In the genomic region with DNA sequence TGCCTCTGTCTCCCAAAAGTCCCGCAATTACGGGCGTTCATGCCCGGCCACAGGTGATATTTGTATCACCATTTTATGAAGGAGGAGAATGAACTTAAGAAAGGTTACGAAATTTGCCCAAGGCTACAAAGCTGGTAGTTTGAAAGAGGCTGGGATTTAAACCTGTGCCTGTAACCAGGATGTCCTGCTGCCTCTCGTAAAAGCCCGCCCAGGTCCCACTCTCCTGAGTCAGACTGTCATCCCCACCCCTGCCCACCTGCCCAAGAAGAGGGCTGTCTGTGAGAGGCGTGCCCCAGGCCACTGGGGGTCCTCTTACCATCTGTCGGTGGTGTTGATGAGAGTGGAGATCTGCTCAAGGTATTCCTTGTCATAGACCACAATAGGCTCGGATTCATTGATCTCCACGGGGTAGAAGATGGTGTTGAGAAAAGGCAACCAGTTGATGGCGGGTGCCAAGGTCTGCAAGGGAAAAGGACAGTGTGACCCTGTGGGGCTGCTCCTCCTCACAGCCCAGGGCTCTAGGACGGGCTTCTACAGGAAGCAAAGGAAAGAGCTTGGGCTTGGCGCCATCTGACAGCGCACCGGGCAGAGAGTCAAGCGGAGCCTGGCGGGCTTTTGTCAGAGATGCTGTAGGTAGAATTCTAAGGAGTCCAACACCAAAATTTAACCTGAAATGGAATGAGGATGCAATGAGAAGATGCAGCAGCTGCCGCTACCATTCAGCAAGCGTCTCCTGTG, we compare ENCODE assay signal across 16 cellular contexts. TPM values are rescaled to one million over a fixed set of nuclear protein-coding genes. Genes with fewer than 3 reads are reported as not detected.
A peak's percentile ranks its signal among the peaks of the same experiment; 100 is the strongest.
DNase-seq lines count a peak whose midpoint lies in the region; ATAC-seq, FAIRE-seq and TF ChIP-seq lines count a peak whose summit lies in the region.
"Had no signal": no experiment of that assay in that cellular context is flagged by ENCODE, and none has a peak within 500 bp of the region (broad histone marks: within the 10 kb centered on the region; RNA-seq: fewer than 3 reads in every experiment).

No MANE protein-coding gene starts in this region.

- peaks cover 6 to 24% of the 10 kb centered on the region in 2 donors for H3K36me3 Mint-ChIP-seq in activated T-cell treated with anti-CD3 and anti-CD28 coated beads, Interleukin-2, amount 50 U/mL, for 72 hours (ENCODE audit: insufficient read depth in 2 of 2)
- H3K36me3 Mint-ChIP-seq in mesothelial cell of epicardium: peaks cover 6% of the 10 kb centered on the region

- CTCF ChIA-PET in SK-N-SH (lab: Yijun Ruan, JAX): interaction anchor here (1.6 to 13.5 kb wide), 6 partner anchors 8 to 122 kb away, joined by 4 to 134 read pairs (median 14); no protein-coding TSS in a partner anchor

- H3K27me3 ChIP-seq in pancreas: no peaks in the 10 kb centered on the region
- H3K27me3 ChIP-seq in SK-N-SH (ENCODE audit: insufficient read depth): no peaks in the 10 kb centered on the region
- H3K27me3 ChIP-seq: SJSA1 had no signal

- H3K27ac ChIP-seq in pancreas: peak overlapping the region in 3 of 4 donors; percentile 3 to 95 (median 92)
- H3K27ac ChIP-seq in SK-N-SH (ENCODE audit: low read depth in 2 of 2, low read length in 1 of 2): no peak overlapping the region
- H3K27ac ChIP-seq: SJSA1 had no signal

- no peaks in the 10 kb centered on the region for H3K27me3 Mint-ChIP-seq in activated T-cell treated with anti-CD3 and anti-CD28 coated beads, Interleukin-2, amount 50 U/mL, for 72 hours (ENCODE audit: low read depth)
- no peaks in the 10 kb centered on the region for H3K27me3 Mint-ChIP-seq in mesothelial cell of epicardium (ENCODE audit: low read depth)

- H3K27ac Mint-ChIP-seq in activated T-cell treated with anti-CD3 and anti-CD28 coated beads, Interleukin-2, amount 50 U/mL, for 72 hours: peak overlapping the region; percentile 39
- H3K27ac Mint-ChIP-seq in mesothelial cell of epicardium: no peak overlapping the region

- 61% methylated on average over 20 of the region's 20 CpGs for WGBS in pancreas, 2 donors
- WGBS in SK-N-SH (ENCODE audit: low lambda C conversion rate): 96% methylated on average over 20 of the region's 20 CpGs

- H2AFZ ChIP-seq in SK-N-SH (ENCODE audit: low read depth): no peak overlapping the region

- POLR2A ChIA-PET in SK-N-SH (lab: Yijun Ruan, JAX): no interaction called here

- TF ChIP-seq CTCF in pancreas (IDR thresholded peaks at IDR 0.05) (no peak), mesothelial cell of epicardium (IDR thresholded peaks at IDR 0.05; ENCODE audit: unreplicated experiment) (no peak), SK-N-SH (IDR thresholded peaks at IDR 0.05) (no peak)

- DNase-seq in activated T-cell treated with anti-CD3 and anti-CD28 coated beads, Interleukin-2, amount 50 U/mL, for 72 hours: no peak
- DNase-seq in activated T-cell treated with anti-CD3 and anti-CD28 coated beads, Interleukin-2, amount 50 U/mL, for 48 hours: no peak
- DNase-seq in NCI-H69 (lab: John Stamatoyannopoulos, UW): peak; percentile 6
- DNase-seq in cerebellar cortex (ENCODE audit: low spot score): peak; percentile 69
- DNase-seq in pancreas: peak in 3 of 6 donors; percentile 51 to 72 (median 56)
- DNase-seq in mesothelial cell of epicardium (ENCODE audit: low spot score in 2 of 2, unreplicated experiment in 2 of 2): no peak
- DNase-seq in SK-N-SH: no peak
- DNase-seq in RCC 7860 (ENCODE audit: low spot score): no peak
- DNase-seq: GF-D8, Kasumi-1, NCI-H1105, NCI-H1694 treated with DMSO at 0.1 percent for 48 hours, OCI-M1 had no signal

- H3K4me3 ChIP-seq in pancreas (no peak overlapping the region), SK-N-SH (ENCODE audit: low read depth in 2 of 2, low read length in 1 of 2) (no peak overlapping the region)
- H3K4me3 ChIP-seq: SJSA1 had no signal

- no peak for ATAC-seq in activated T-cell treated with anti-CD3 and anti-CD28 coated beads, Interleukin-2, amount 50 U/mL, for 72 hours (replicated peaks in 1 of 2)
- ATAC-seq in pancreas: no peak

- H3F3A ChIP-seq in SK-N-SH (replicated peaks; ENCODE audit: insufficient read depth): peaks cover 3% of the 10 kb centered on the region

- intact Hi-C loops in pancreas (cut with DNase I): no loop called here

- no peak for TF ChIP-seq EP300 in SK-N-SH (IDR thresholded peaks at IDR 0.05; ENCODE audit: borderline replicate concordance in 1 of 2, low read depth in 1 of 2, low read length in 1 of 2)

- H3K9ac ChIP-seq in SK-N-SH: no peak overlapping the region

- H3K4me1 ChIP-seq in pancreas (peaks cover 39 to 64% (median 61%) of the 10 kb centered on the region in 3 donors), SK-N-SH (ENCODE audit: control insufficient read depth in 1 of 2, insufficient read depth in 2 of 2, low read depth in 1 of 2, low read length in 1 of 2) (peaks cover 0 to 6% of the 10 kb centered on the region in 2 experiments; a peak in 2 of 4 replicates)

- TF ChIP-seq RAD21 in SK-N-SH (IDR thresholded peaks at IDR 0.05; ENCODE audit: low read length): no peak

- no peaks in the 10 kb centered on the region for H4K20me1 ChIP-seq in SK-N-SH (ENCODE audit: insufficient read depth)

- peaks cover 0 to 4% (median 0%) of the 10 kb centered on the region in 3 donors for H3K36me3 ChIP-seq in pancreas
- H3K36me3 ChIP-seq in SK-N-SH (replicated peaks in 1 of 2; ENCODE audit: control insufficient read depth in 1 of 2, insufficient read depth in 2 of 2, low read length in 1 of 2): peaks cover 16 to 30% of the 10 kb centered on the region in 2 experiments

- FAIRE-seq in pancreas (lab: Jason Lieb, UNC) (no peak), RCC 7860 (lab: Jason Lieb, UNC) (no peak)
- FAIRE-seq: GM12892, H1 had no signal

- no peaks in the 10 kb centered on the region for H3K9me3 Mint-ChIP-seq in activated T-cell treated with anti-CD3 and anti-CD28 coated beads, Interleukin-2, amount 50 U/mL, for 72 hours
- peaks cover 3% of the 10 kb centered on the region for H3K9me3 Mint-ChIP-seq in mesothelial cell of epicardium

- no peak overlapping the region for H3K4me3 Mint-ChIP-seq in activated T-cell treated with anti-CD3 and anti-CD28 coated beads, Interleukin-2, amount 50 U/mL, for 72 hours
- no peak overlapping the region for H3K4me3 Mint-ChIP-seq in mesothelial cell of epicardium

- H3K4me1 Mint-ChIP-seq in activated T-cell treated with anti-CD3 and anti-CD28 coated beads, Interleukin-2, amount 50 U/mL, for 72 hours (ENCODE audit: low read depth): peaks cover 1% of the 10 kb centered on the region
- no peaks in the 10 kb centered on the region for H3K4me1 Mint-ChIP-seq in mesothelial cell of epicardium

- no peak overlapping the region for H3K4me2 ChIP-seq in SK-N-SH

- H3K79me2 ChIP-seq in SK-N-SH (ENCODE audit: insufficient read depth): no peaks in the 10 kb centered on the region; the same call in 1 of the 2 replicates

- H3K9me3 ChIP-seq in pancreas (no peaks in the 10 kb centered on the region), SK-N-SH (no peaks in the 10 kb centered on the region)
- H3K9me3 ChIP-seq: SJSA1 had no signal

- H3K9me2 ChIP-seq in SK-N-SH: no peaks in the 10 kb centered on the region

TF ChIP-seq in SK-N-SH, 30 proteins besides CTCF, POLR2A, EP300 and RAD21 (continues in another document):
- TF ChIP-seq SMC3 (IDR thresholded peaks at IDR 0.05; ENCODE audit: low read depth, low read length): no peak
- TF ChIP-seq MXI1 (IDR thresholded peaks at IDR 0.05; ENCODE audit: low read depth, low read length): no peak
- TF ChIP-seq, protein P1, sequence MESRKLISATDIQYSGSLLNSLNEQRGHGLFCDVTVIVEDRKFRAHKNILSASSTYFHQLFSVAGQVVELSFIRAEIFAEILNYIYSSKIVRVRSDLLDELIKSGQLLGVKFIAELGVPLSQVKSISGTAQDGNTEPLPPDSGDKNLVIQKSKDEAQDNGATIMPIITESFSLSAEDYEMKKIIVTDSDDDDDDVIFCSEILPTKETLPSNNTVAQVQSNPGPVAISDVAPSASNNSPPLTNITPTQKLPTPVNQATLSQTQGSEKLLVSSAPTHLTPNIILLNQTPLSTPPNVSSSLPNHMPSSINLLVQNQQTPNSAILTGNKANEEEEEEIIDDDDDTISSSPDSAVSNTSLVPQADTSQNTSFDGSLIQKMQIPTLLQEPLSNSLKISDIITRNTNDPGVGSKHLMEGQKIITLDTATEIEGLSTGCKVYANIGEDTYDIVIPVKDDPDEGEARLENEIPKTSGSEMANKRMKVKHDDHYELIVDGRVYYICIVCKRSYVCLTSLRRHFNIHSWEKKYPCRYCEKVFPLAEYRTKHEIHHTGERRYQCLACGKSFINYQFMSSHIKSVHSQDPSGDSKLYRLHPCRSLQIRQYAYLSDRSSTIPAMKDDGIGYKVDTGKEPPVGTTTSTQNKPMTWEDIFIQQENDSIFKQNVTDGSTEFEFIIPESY (IDR thresholded peaks at IDR 0.05; ENCODE audit: borderline replicate concordance, low read depth): no peak
- no peak for TF ChIP-seq FOSL2 (IDR thresholded peaks at IDR 0.05; ENCODE audit: borderline replicate concordance, low read depth)
- no peak for TF ChIP-seq YY1 (IDR thresholded peaks at IDR 0.05; ENCODE audit: low read depth)
- no peak for TF ChIP-seq NRF1 (IDR thresholded peaks at IDR 0.05; ENCODE audit: low read depth, low read length)
- no peak for TF ChIP-seq RCOR1 (IDR thresholded peaks at IDR 0.05; ENCODE audit: low read length)

RNA-seq across cellular contexts. Expression of a gene that starts 43.2 kb away (rescaled TPM):
- total RNA-seq in activated T-cell treated with anti-CD3 and anti-CD28 coated beads, Interleukin-2, amount 50 U/mL, for 72 hours: 100 to 1,000 TPM; 159 to 193 TPM
- total RNA-seq in pancreas: 100 to 1,000 TPM in 2 of 6 donors, 10 to 100 TPM in 4; 68.4 to 141 (median 89.1) TPM
- polyA plus RNA-seq in pancreas: 10 to 100 TPM; 38.1 to 59.8 TPM
- 39.3 to 41.8 TPM (median 41.1 TPM) in 3 replicates for total RNA-seq in mesothelial cell of epicardium
- polyA plus RNA-seq in SK-N-SH (2012; rRNA removed): 62.3 and 96.6 TPM in 2 replicates
- polyA plus RNA-seq in SK-N-SH (2012; cell fraction: cytosol; rRNA removed): 48.1 and 60.4 TPM in 2 replicates
- polyA plus RNA-seq in SK-N-SH (2012; cell fraction: nucleus; rRNA removed): 53.0 and 69.9 TPM in 2 replicates

Comparison
In these comparisons a context has a peak if more than half of its experiments do, and no peak if none do; other contexts are left out.
1. DNase-seq: peak in NCI-H69 (single experiment) and cerebellar cortex (single experiment); none in activated T-cell treated with anti-CD3 and anti-CD28 coated beads, Interleukin-2, amount 50 U/mL, for 72 hours (0 of 2), activated T-cell treated with anti-CD3 and anti-CD28 coated beads, Interleukin-2, amount 50 U/mL, for 48 hours (0 of 2), mesothelial cell of epicardium (0 of 2), SK-N-SH (single experiment) and RCC 7860 (single experiment).
2. H3K27ac ChIP-seq: peak in pancreas (3 of 4); none in SK-N-SH (0 of 2).